10 cellular contexts compared by ENCODE assay signal in the genomic region with DNA sequence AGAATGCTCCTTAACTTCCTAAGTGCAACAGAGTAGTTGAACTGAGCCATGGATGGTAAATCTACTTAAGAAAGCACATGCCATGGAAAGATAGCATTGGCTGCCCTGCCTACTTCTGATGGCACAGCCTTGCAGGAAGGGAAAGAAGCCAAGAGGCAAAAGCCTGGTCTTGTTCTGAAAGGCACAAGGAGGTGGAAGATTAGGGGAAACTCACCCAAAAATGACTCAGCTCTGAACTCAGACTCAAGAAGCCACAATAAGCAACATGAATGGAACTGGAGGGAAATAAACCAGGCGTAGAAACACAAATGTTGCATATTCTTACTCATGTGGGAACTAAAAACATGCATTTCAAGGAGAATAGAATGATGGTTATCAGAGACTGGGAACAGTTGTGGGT. TPM values are rescaled to one million over a fixed set of nuclear protein-coding genes. Genes with fewer than 3 reads are reported as not detected.
DNase-seq lines count a peak whose midpoint lies in the region; ATAC-seq and TF ChIP-seq lines count a peak whose summit lies in the region.
"Had no signal": no experiment of that assay in that cellular context is flagged by ENCODE, and none has a peak within 500 bp of the region (broad histone marks: within the 10 kb centered on the region; RNA-seq: fewer than 3 reads in every experiment).

No MANE protein-coding gene starts in this region.

- H3K9me3 ChIP-seq in osteoblast (ENCODE audit: low read depth, low read length), result no peaks in the 10 kb centered on the region
- H3K9me3 ChIP-seq: neutrophil had no signal

- peak; percentile 35 for DNase-seq in osteoblast (ENCODE audit: insufficient read length, low spot score, missing footprints)
- DNase-seq in sciatic nerve (ENCODE audit: low spot score), result no peak
- DNase-seq in NCI-H2171 (lab: John Stamatoyannopoulos, UW), result no peak
- no peak for DNase-seq in NCI-H82 treated with DMSO at 0.1 percent for 48 hours (lab: John Stamatoyannopoulos, UW; ENCODE audit: unreplicated experiment)
- DNase-seq: central memory CD4-positive, alpha-beta T cell; NK-92 treated with Interleukin-12 subunit alpha and Interleukin-12 subunit beta, amount 100 ng/mL, for 24 hours had no signal

- no peak overlapping the region for H3K4me2 ChIP-seq in osteoblast (ENCODE audit: insufficient read depth, low read length)

- no peak overlapping the region for H2AFZ ChIP-seq in osteoblast (ENCODE audit: low read length)

- peaks cover 3% of the 10 kb centered on the region for H3K4me1 ChIP-seq in osteoblast (ENCODE audit: insufficient read depth, low read length)

- TF ChIP-seq CTCF in osteoblast (IDR thresholded peaks at IDR 0.05; ENCODE audit: extremely low read depth, low read depth, low read length), result no peak

- intact Hi-C loops in sciatic nerve (cut with DNase I), result no loop called here

- no peaks in the 10 kb centered on the region for H3K36me3 ChIP-seq in osteoblast (ENCODE audit: insufficient read depth, low read length)
- H3K36me3 ChIP-seq: neutrophil had no signal

- no peaks in the 10 kb centered on the region for H4K20me1 ChIP-seq in osteoblast (ENCODE audit: insufficient read depth, low read length)

- no peaks in the 10 kb centered on the region for H3K79me2 ChIP-seq in osteoblast (ENCODE audit: insufficient read depth, low read length)

- ATAC-seq in GM18870 (IDR thresholded peaks at IDR 0.05; ENCODE audit: unreplicated experiment) (peak; percentile 76), GM21723 (IDR thresholded peaks at IDR 0.05; ENCODE audit: unreplicated experiment) (peak; percentile 41), HG03558 (IDR thresholded peaks at IDR 0.05; ENCODE audit: extremely low read depth, unreplicated experiment) (peak; percentile 50), sciatic nerve (no peak)

- H3K27me3 ChIP-seq in osteoblast (ENCODE audit: insufficient read depth, low read length), result no peaks in the 10 kb centered on the region

- H3K27ac ChIP-seq in osteoblast (ENCODE audit: low read depth, low read length), result no peak overlapping the region
- H3K27ac ChIP-seq: neutrophil had no signal

- no peak overlapping the region for H3K4me3 ChIP-seq in osteoblast (ENCODE audit: insufficient read depth, low read length)

RNA-seq across cellular contexts. Expression of a gene that starts 20.8 kb away (rescaled TPM):
- total RNA-seq in osteoblast, result not detected in 2 replicates
- total RNA-seq in sciatic nerve, result 33.7 TPM

RNA-seq across cellular contexts. Expression of a gene that starts 37.8 kb away (rescaled TPM):
- total RNA-seq in osteoblast, result under 0.01 TPM in 1 of 2 replicates, not detected in the other
- not detected for total RNA-seq in sciatic nerve

Comparison
In these comparisons a context has a peak if more than half of its experiments do, and no peak if none do; other contexts are left out.
1. RNA of a gene that starts 20.8 kb away (total RNA-seq): 33.7 TPM in sciatic nerve (single experiment); not detected in osteoblast; every median in the first group is over 10 times any median in the second.